In the genomic region with DNA sequence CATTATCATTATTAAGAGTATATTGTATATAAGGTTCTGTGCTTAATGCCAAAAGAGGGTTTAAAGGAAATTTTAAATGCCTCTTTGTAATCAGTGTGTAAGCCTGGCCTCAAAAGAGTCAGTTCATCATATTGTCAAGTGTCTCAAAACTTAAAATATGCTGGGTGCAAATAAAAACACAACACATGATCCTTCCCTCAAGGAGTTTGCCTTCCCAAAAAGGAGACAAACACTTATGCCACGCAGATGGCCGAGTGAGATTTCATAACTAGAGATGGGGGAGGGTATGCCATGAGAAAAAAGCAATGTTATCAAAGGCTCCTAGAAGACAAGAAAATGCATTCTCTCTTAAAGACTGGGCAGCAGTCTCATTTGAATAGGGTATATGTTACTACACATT, we compare ENCODE assay signal across 14 cellular contexts. TPM values are rescaled to one million over a fixed set of nuclear protein-coding genes. Genes with fewer than 3 reads are reported as not detected.
A peak's percentile ranks its signal among the peaks of the same experiment; 100 is the strongest.
DNase-seq lines count a peak whose midpoint lies in the region; ATAC-seq and TF ChIP-seq lines count a peak whose summit lies in the region.
"Had no signal": no experiment of that assay in that cellular context is flagged by ENCODE, and none has a peak within 500 bp of the region (broad histone marks: within the 10 kb centered on the region; RNA-seq: fewer than 3 reads in every experiment).

No MANE protein-coding gene starts in this region.

- H3K9me3 ChIP-seq in naive thymus-derived CD4-positive, alpha-beta T cell (ENCODE audit: control insufficient read depth in 2 of 3, low read length in 3 of 3) = no peaks in the 10 kb centered on the region
- H3K9me3 ChIP-seq: BLaER1 had no signal

- peak overlapping the region; percentile 80 for H3K27ac Mint-ChIP-seq in activated CD8-positive, alpha-beta T cell treated with anti-CD3 and anti-CD28 coated beads for 36 hours
- H3K27ac Mint-ChIP-seq in activated CD8-positive, alpha-beta T cell treated with anti-CD3 and anti-CD28 coated beads, Interleukin-2, amount 10 ng/mL, durations not matched to agents 7 days and 5 days = no peak overlapping the region
- peak overlapping the region; percentile 72 for H3K27ac Mint-ChIP-seq in stimulated activated naive CD8-positive, alpha-beta T cell treated with anti-CD3 and anti-CD28 coated beads, Interleukin-15, Interleukin-2, amounts not matched to agents 100 ng/mL and 50 ng/mL, for 24 hours
- peak overlapping the region in 5 of 9 donors; percentile 1 to 74 (median 21) for H3K27ac Mint-ChIP-seq in naive thymus-derived CD4-positive, alpha-beta T cell
- H3K27ac Mint-ChIP-seq: HFFc6 had no signal

- H3K36me3 ChIP-seq in naive thymus-derived CD4-positive, alpha-beta T cell (ENCODE audit: control insufficient read depth in 2 of 3, insufficient read depth in 3 of 3, low read length in 3 of 3) = peaks cover 13 to 72% (median 25%) of the 10 kb centered on the region in 3 experiments

- DNase-seq in activated CD8-positive, alpha-beta T cell treated with anti-CD3 and anti-CD28 coated beads for 36 hours = no peak
- no peak for DNase-seq in activated CD8-positive, alpha-beta T cell treated with anti-CD3 and anti-CD28 coated beads, Interleukin-2, amount 10 ng/mL, durations not matched to agents 7 days and 5 days
- no peak for DNase-seq in stimulated activated naive CD8-positive, alpha-beta T cell treated with anti-CD3 and anti-CD28 coated beads, Interleukin-15, Interleukin-2, amounts not matched to agents 100 U/mL and 50 U/mL, for 24 hours
- no peak for DNase-seq in naive thymus-derived CD4-positive, alpha-beta T cell
- DNase-seq in inferior parietal cortex (ENCODE audit: extremely low spot score) = no peak
- DNase-seq: 8988T, AML-193, DMS53, GF-D8, HCEC 1CT, HFFc6 had no signal

- H3K4me3 ChIP-seq in naive thymus-derived CD4-positive, alpha-beta T cell (ENCODE audit: low read length) = no peak overlapping the region
- H3K4me3 ChIP-seq: BLaER1 had no signal

- no peaks in the 10 kb centered on the region for H3K27me3 Mint-ChIP-seq in activated CD8-positive, alpha-beta T cell treated with anti-CD3 and anti-CD28 coated beads for 36 hours
- H3K27me3 Mint-ChIP-seq in activated CD8-positive, alpha-beta T cell treated with anti-CD3 and anti-CD28 coated beads, Interleukin-2, amount 10 ng/mL, durations not matched to agents 7 days and 5 days (ENCODE audit: low read depth) = no peaks in the 10 kb centered on the region
- H3K27me3 Mint-ChIP-seq in stimulated activated naive CD8-positive, alpha-beta T cell treated with anti-CD3 and anti-CD28 coated beads, Interleukin-15, Interleukin-2, amounts not matched to agents 100 ng/mL and 50 ng/mL, for 24 hours = no peaks in the 10 kb centered on the region
- H3K27me3 Mint-ChIP-seq in naive thymus-derived CD4-positive, alpha-beta T cell = no peaks in the 10 kb centered on the region

- peaks cover 10% of the 10 kb centered on the region for H3K4me1 Mint-ChIP-seq in activated CD8-positive, alpha-beta T cell treated with anti-CD3 and anti-CD28 coated beads for 36 hours (ENCODE audit: low read depth)
- H3K4me1 Mint-ChIP-seq in activated CD8-positive, alpha-beta T cell treated with anti-CD3 and anti-CD28 coated beads, Interleukin-2, amount 10 ng/mL, durations not matched to agents 7 days and 5 days (ENCODE audit: low read depth) = no peaks in the 10 kb centered on the region
- H3K4me1 Mint-ChIP-seq in stimulated activated naive CD8-positive, alpha-beta T cell treated with anti-CD3 and anti-CD28 coated beads, Interleukin-15, Interleukin-2, amounts not matched to agents 100 ng/mL and 50 ng/mL, for 24 hours (ENCODE audit: low read depth) = peaks cover 19% of the 10 kb centered on the region
- peaks cover 0 to 8% (median 4%) of the 10 kb centered on the region in 7 donors for H3K4me1 Mint-ChIP-seq in naive thymus-derived CD4-positive, alpha-beta T cell

- no peak for TF ChIP-seq CTCF in activated CD8-positive, alpha-beta T cell treated with anti-CD3 and anti-CD28 coated beads for 36 hours (IDR thresholded peaks at IDR 0.05)

- ATAC-seq in activated CD8-positive, alpha-beta T cell treated with anti-CD3 and anti-CD28 coated beads for 36 hours = no peak
- ATAC-seq in activated CD8-positive, alpha-beta T cell treated with anti-CD3 and anti-CD28 coated beads, Interleukin-2, amount 10 ng/mL, durations not matched to agents 7 days and 5 days = no peak
- no peak for ATAC-seq in stimulated activated naive CD8-positive, alpha-beta T cell treated with anti-CD3 and anti-CD28 coated beads, Interleukin-15, Interleukin-2, amounts not matched to agents 100 U/mL and 50 U/mL, for 24 hours
- no peak for ATAC-seq in naive thymus-derived CD4-positive, alpha-beta T cell
- ATAC-seq in GM21528 (IDR thresholded peaks at IDR 0.05; ENCODE audit: low FRiP score, unreplicated experiment) = no peak

- no peak overlapping the region for H3K27ac ChIP-seq in naive thymus-derived CD4-positive, alpha-beta T cell (ENCODE audit: low read depth, low read length)
- H3K27ac ChIP-seq: BLaER1 had no signal

- no peaks in the 10 kb centered on the region for H3K27me3 ChIP-seq in naive thymus-derived CD4-positive, alpha-beta T cell (ENCODE audit: control insufficient read depth in 2 of 2, insufficient read depth in 2 of 2, low read length in 2 of 2)
- H3K27me3 ChIP-seq: BLaER1 had no signal

- H3K4me1 ChIP-seq in naive thymus-derived CD4-positive, alpha-beta T cell (ENCODE audit: control insufficient read depth in 2 of 2, insufficient read depth in 2 of 2, low read length in 2 of 2) = no peaks in the 10 kb centered on the region
- H3K4me1 ChIP-seq: BLaER1 had no signal

- peaks cover 46% of the 10 kb centered on the region for H3K36me3 Mint-ChIP-seq in activated CD8-positive, alpha-beta T cell treated with anti-CD3 and anti-CD28 coated beads for 36 hours (ENCODE audit: low read depth)
- peaks cover 38% of the 10 kb centered on the region for H3K36me3 Mint-ChIP-seq in activated CD8-positive, alpha-beta T cell treated with anti-CD3 and anti-CD28 coated beads, Interleukin-2, amount 10 ng/mL, durations not matched to agents 7 days and 5 days (ENCODE audit: low read depth)
- H3K36me3 Mint-ChIP-seq in stimulated activated naive CD8-positive, alpha-beta T cell treated with anti-CD3 and anti-CD28 coated beads, Interleukin-15, Interleukin-2, amounts not matched to agents 100 ng/mL and 50 ng/mL, for 24 hours (ENCODE audit: low read depth) = peaks cover 67% of the 10 kb centered on the region
- H3K36me3 Mint-ChIP-seq in naive thymus-derived CD4-positive, alpha-beta T cell = peaks cover 3 to 32% (median 15%) of the 10 kb centered on the region in 5 donors

- CTCF ChIA-PET in activated CD8-positive, alpha-beta T cell treated with anti-CD3 and anti-CD28 coated beads for 36 hours (lab: Charles Lee) = interaction anchor here (1.2 to 10.8 kb wide), 2 partner anchors 292 to 294 kb away, joined by 8 to 214 read pairs; no protein-coding TSS in a partner anchor
- CTCF ChIA-PET in activated CD8-positive, alpha-beta T cell treated with anti-CD3 and anti-CD28 coated beads, Interleukin-2, amount 10 ng/mL, durations not matched to agents 7 days and 5 days (lab: Charles Lee) = interaction anchor here (2.1 to 14.1 kb wide), 2 partner anchors 290 to 292 kb away, joined by 12 to 204 read pairs; no protein-coding TSS in a partner anchor
- CTCF ChIA-PET in naive thymus-derived CD4-positive, alpha-beta T cell (lab: Charles Lee) = no interaction called here

- H3K9me3 Mint-ChIP-seq in activated CD8-positive, alpha-beta T cell treated with anti-CD3 and anti-CD28 coated beads for 36 hours = no peaks in the 10 kb centered on the region
- H3K9me3 Mint-ChIP-seq in activated CD8-positive, alpha-beta T cell treated with anti-CD3 and anti-CD28 coated beads, Interleukin-2, amount 10 ng/mL, durations not matched to agents 7 days and 5 days (ENCODE audit: insufficient read depth) = no peaks in the 10 kb centered on the region
- H3K9me3 Mint-ChIP-seq in stimulated activated naive CD8-positive, alpha-beta T cell treated with anti-CD3 and anti-CD28 coated beads, Interleukin-15, Interleukin-2, amounts not matched to agents 100 ng/mL and 50 ng/mL, for 24 hours = no peaks in the 10 kb centered on the region
- H3K9me3 Mint-ChIP-seq in naive thymus-derived CD4-positive, alpha-beta T cell = no peaks in the 10 kb centered on the region
- H3K9me3 Mint-ChIP-seq: HFFc6 had no signal

- H3K4me3 Mint-ChIP-seq in activated CD8-positive, alpha-beta T cell treated with anti-CD3 and anti-CD28 coated beads for 36 hours = no peak overlapping the region
- H3K4me3 Mint-ChIP-seq in activated CD8-positive, alpha-beta T cell treated with anti-CD3 and anti-CD28 coated beads, Interleukin-2, amount 10 ng/mL, durations not matched to agents 7 days and 5 days = no peak overlapping the region
- no peak overlapping the region for H3K4me3 Mint-ChIP-seq in stimulated activated naive CD8-positive, alpha-beta T cell treated with anti-CD3 and anti-CD28 coated beads, Interleukin-15, Interleukin-2, amounts not matched to agents 100 ng/mL and 50 ng/mL, for 24 hours
- H3K4me3 Mint-ChIP-seq in naive thymus-derived CD4-positive, alpha-beta T cell = no peak overlapping the region
- H3K4me3 Mint-ChIP-seq: HFFc6 had no signal

- intact Hi-C loops in activated CD8-positive, alpha-beta T cell treated with anti-CD3 and anti-CD28 coated beads for 36 hours (cut with micrococcal nuclease) = no loop called here
- intact Hi-C loops in naive thymus-derived CD4-positive, alpha-beta T cell (cut with micrococcal nuclease) = no loop called here

- POLR2A ChIA-PET in activated CD8-positive, alpha-beta T cell treated with anti-CD3 and anti-CD28 coated beads for 36 hours (lab: Charles Lee) = no interaction called here
- POLR2A ChIA-PET in activated CD8-positive, alpha-beta T cell treated with anti-CD3 and anti-CD28 coated beads, Interleukin-2, amount 10 ng/mL, durations not matched to agents 7 days and 5 days (lab: Charles Lee) = no interaction called here
- POLR2A ChIA-PET in naive thymus-derived CD4-positive, alpha-beta T cell (lab: Charles Lee) = no interaction called here

RNA-seq across cellular contexts. Expression of gene FBXO38, which starts 55.2 kb away (rescaled TPM):
- 10 to 100 TPM; 38.0 to 39.6 TPM for total RNA-seq in activated CD8-positive, alpha-beta T cell treated with anti-CD3 and anti-CD28 coated beads for 36 hours
- 10 to 100 TPM; 37.4 to 47.6 TPM for total RNA-seq in activated CD8-positive, alpha-beta T cell treated with anti-CD3 and anti-CD28 coated beads, Interleukin-2, amount 10 ng/mL, durations not matched to agents 7 days and 5 days
- 10 to 100 TPM; 59.2 to 80.0 (median 65.6) TPM for total RNA-seq in naive thymus-derived CD4-positive, alpha-beta T cell
- polyA plus RNA-seq in naive thymus-derived CD4-positive, alpha-beta T cell = 10 to 100 TPM; 16.7 to 23.4 TPM
